In genomic region chr12:29415111-29415510, GRCh38 we compare ENCODE assay signal across 17 cellular contexts. TPM values are rescaled to one million over a fixed set of nuclear protein-coding genes. Genes with fewer than 3 reads are reported as not detected.
A peak's percentile ranks its signal among the peaks of the same experiment; 100 is the strongest.
DNase-seq lines count a peak whose midpoint lies in the region; ATAC-seq and TF ChIP-seq lines count a peak whose summit lies in the region.
"Had no signal": no experiment of that assay in that cellular context is flagged by ENCODE, and none has a peak within 500 bp of the region (broad histone marks: within the 10 kb centered on the region; RNA-seq: fewer than 3 reads in every experiment).

No MANE protein-coding gene starts in this region.

- 34 to 36% methylated on average over 4 of the region's 4 CpGs for WGBS in GM23248 (ENCODE audit: low coverage in 1 of 2, low lambda C conversion rate in 2 of 2, missing lambda C conversion rate in 2 of 2), 2 experiments

- H3K27ac Mint-ChIP-seq in neural progenitor cell = no peak overlapping the region
- H3K27ac Mint-ChIP-seq in activated naive CD4-positive, alpha-beta T cell treated with anti-CD3 and anti-CD28 coated beads for 36 hours = no peak overlapping the region
- H3K27ac Mint-ChIP-seq: CD14-positive monocyte; CD8-positive, alpha-beta T cell; H9 had no signal

- in situ Hi-C loops in GM23248 (cut with MboI) = no loop called here
- in situ Hi-C loops in astrocyte of the cerebellum (cut with HindIII; ENCODE audit: low sequenced_read_pairs) = no loop called here

- H4K20me1 ChIP-seq in GM23248 (ENCODE audit: insufficient read depth) (no peaks in the 10 kb centered on the region), neural progenitor cell (ENCODE audit: low read depth) (no peaks in the 10 kb centered on the region), Karpas-422 (ENCODE audit: insufficient read depth, low read depth, low read length) (no peaks in the 10 kb centered on the region)

- no peak overlapping the region for H3K9ac ChIP-seq in GM23248
- no peak overlapping the region for H3K9ac ChIP-seq in neural progenitor cell
- H3K9ac ChIP-seq in Karpas-422 (ENCODE audit: low read length) = no peak overlapping the region

- H3K4me3 ChIP-seq in GM23248 = no peak overlapping the region
- no peak overlapping the region for H3K4me3 ChIP-seq in astrocyte of the cerebellum (ENCODE audit: low read depth, low read length)
- H3K4me3 ChIP-seq in neural progenitor cell = no peak overlapping the region
- no peak overlapping the region for H3K4me3 ChIP-seq in Karpas-422 (ENCODE audit: low read length)

- intact Hi-C loops in activated naive CD4-positive, alpha-beta T cell treated with anti-CD3 and anti-CD28 coated beads for 36 hours (cut with micrococcal nuclease) = no loop called here

- H3K27me3 ChIP-seq in GM23248 (replicated peaks; ENCODE audit: insufficient read depth) (no peaks in the 10 kb centered on the region), neural progenitor cell (no peaks in the 10 kb centered on the region), Karpas-422 (ENCODE audit: low read length) (no peaks in the 10 kb centered on the region)

- peaks cover 8% of the 10 kb centered on the region for H3K9me3 Mint-ChIP-seq in neural progenitor cell
- no peaks in the 10 kb centered on the region for H3K9me3 Mint-ChIP-seq in activated naive CD4-positive, alpha-beta T cell treated with anti-CD3 and anti-CD28 coated beads for 36 hours
- H3K9me3 Mint-ChIP-seq: CD8-positive, alpha-beta T cell had no signal

- no peak overlapping the region for H3K4me3 Mint-ChIP-seq in neural progenitor cell
- no peak overlapping the region for H3K4me3 Mint-ChIP-seq in activated naive CD4-positive, alpha-beta T cell treated with anti-CD3 and anti-CD28 coated beads for 36 hours
- H3K4me3 Mint-ChIP-seq: CD8-positive, alpha-beta T cell; H9 had no signal

- H3K4me1 Mint-ChIP-seq in neural progenitor cell = no peaks in the 10 kb centered on the region
- no peaks in the 10 kb centered on the region for H3K4me1 Mint-ChIP-seq in activated naive CD4-positive, alpha-beta T cell treated with anti-CD3 and anti-CD28 coated beads for 36 hours (ENCODE audit: low read depth)
- H3K4me1 Mint-ChIP-seq: CD14-positive monocyte, H9 had no signal

- H2AFZ ChIP-seq in GM23248 = no peak overlapping the region
- H2AFZ ChIP-seq in neural progenitor cell (replicated peaks) = peak overlapping the region; percentile 20
- no peak overlapping the region for H2AFZ ChIP-seq in Karpas-422 (ENCODE audit: low read length)

- no peak for ATAC-seq in GM21786 (IDR thresholded peaks at IDR 0.05; ENCODE audit: unreplicated experiment)
- ATAC-seq: CD8-positive, alpha-beta T cell had no signal

- no peaks in the 10 kb centered on the region for H3K4me1 ChIP-seq in GM23248 (ENCODE audit: insufficient read depth)
- no peaks in the 10 kb centered on the region for H3K4me1 ChIP-seq in neural progenitor cell
- H3K4me1 ChIP-seq in Karpas-422 (ENCODE audit: low read length) = no peaks in the 10 kb centered on the region

- no peaks in the 10 kb centered on the region for H3K36me3 ChIP-seq in GM23248 (ENCODE audit: low read depth)
- no peaks in the 10 kb centered on the region for H3K36me3 ChIP-seq in neural progenitor cell
- no peaks in the 10 kb centered on the region for H3K36me3 ChIP-seq in Karpas-422 (ENCODE audit: insufficient read depth, low read length)

- peaks cover 4% of the 10 kb centered on the region for H3K27me3 Mint-ChIP-seq in neural progenitor cell (ENCODE audit: insufficient read depth, low read depth)
- peaks cover 15% of the 10 kb centered on the region for H3K27me3 Mint-ChIP-seq in activated naive CD4-positive, alpha-beta T cell treated with anti-CD3 and anti-CD28 coated beads for 36 hours (ENCODE audit: low read depth)

- DNase-seq in GM23248 (peak; percentile 5), astrocyte of the cerebellum (ENCODE audit: low read depth) (peak; percentile 2), fibroblast of gingiva (ENCODE audit: low read depth) (peak; percentile 58), neural progenitor cell (ENCODE audit: low spot score) (no peak), substantia nigra (lab: John Stamatoyannopoulos, UW) (no peak), Karpas-422 (no peak)
- no peak for DNase-seq in activated naive CD4-positive, alpha-beta T cell treated with anti-CD3 and anti-CD28 coated beads for 36 hours
- DNase-seq: CD8-positive, alpha-beta T cell; COR-L47; DMS153; DMS79 treated with DMSO at 0.1 percent for 48 hours; EL; GOT3; H9 had no signal

- H3F3A ChIP-seq in GM23248 (ENCODE audit: insufficient read depth) (no peaks in the 10 kb centered on the region), neural progenitor cell (ENCODE audit: low read depth) (no peaks in the 10 kb centered on the region)

- H3K36me3 Mint-ChIP-seq in neural progenitor cell = peaks cover 6% of the 10 kb centered on the region
- peaks cover 2% of the 10 kb centered on the region for H3K36me3 Mint-ChIP-seq in activated naive CD4-positive, alpha-beta T cell treated with anti-CD3 and anti-CD28 coated beads for 36 hours (ENCODE audit: low read depth)
- H3K36me3 Mint-ChIP-seq: CD14-positive monocyte; CD8-positive, alpha-beta T cell had no signal

- no peak overlapping the region for H3K27ac ChIP-seq in GM23248
- no peak overlapping the region for H3K27ac ChIP-seq in neural progenitor cell
- no peak overlapping the region for H3K27ac ChIP-seq in substantia nigra (ENCODE audit: low read depth, low read length, poor library complexity, severe bottlenecking)
- H3K27ac ChIP-seq in Karpas-422 (ENCODE audit: low read length) = no peak overlapping the region
- H3K27ac ChIP-seq: 22Rv1 had no signal

- TF ChIP-seq CTCF in astrocyte of the cerebellum (IDR thresholded peaks at IDR 0.05; ENCODE audit: low read depth, low read length, missing control alignments) = no peak
- TF ChIP-seq CTCF in neural progenitor cell (IDR thresholded peaks at IDR 0.05) = no peak

- no peak overlapping the region for H3K4me2 ChIP-seq in GM23248 (ENCODE audit: unreplicated experiment)
- H3K4me2 ChIP-seq in neural progenitor cell = no peak overlapping the region
- H3K4me2 ChIP-seq in Karpas-422 (ENCODE audit: low read depth, low read length, poor library complexity, severe bottlenecking) = no peak overlapping the region

- H3K79me2 ChIP-seq in GM23248 (ENCODE audit: insufficient read depth) (no peaks in the 10 kb centered on the region), neural progenitor cell (ENCODE audit: low read depth) (no peaks in the 10 kb centered on the region), Karpas-422 (ENCODE audit: low read length) (no peaks in the 10 kb centered on the region)

- H3K9me3 ChIP-seq in GM23248 (ENCODE audit: low read depth) = no peaks in the 10 kb centered on the region
- no peaks in the 10 kb centered on the region for H3K9me3 ChIP-seq in neural progenitor cell (ENCODE audit: low read depth)
- H3K9me3 ChIP-seq in Karpas-422 (ENCODE audit: low read length) = no peaks in the 10 kb centered on the region

- CTCF ChIA-PET in activated naive CD4-positive, alpha-beta T cell treated with anti-CD3 and anti-CD28 coated beads for 36 hours (lab: Charles Lee) = interaction anchor here (0.7 kb wide), 1 partner anchor 69 kb away, joined by 3 read pairs; no protein-coding TSS in a partner anchor

- no peaks in the 10 kb centered on the region for H3K9me2 ChIP-seq in GM23248 (ENCODE audit: insufficient read depth)
- no peaks in the 10 kb centered on the region for H3K9me2 ChIP-seq in Karpas-422 (replicated peaks; ENCODE audit: insufficient read depth, low read length)

RNA-seq across cellular contexts. Expression of gene ERGIC2, which starts 34.1 kb away (rescaled TPM):
- 171 and 265 TPM in 2 replicates for total RNA-seq in GM23248 (2014; rRNA removed; shearing (Covaris generic))
- polyA plus RNA-seq in GM23248 (2016; fragmentation: Nextera tagmentation; extraction: Ambion mirVana) = 171 and 179 TPM in 2 replicates
- total RNA-seq in neural progenitor cell (ENCODE audit: low replicate concordance) = 48.3 and 108 TPM in 2 replicates
- total RNA-seq in activated naive CD4-positive, alpha-beta T cell treated with anti-CD3 and anti-CD28 coated beads for 36 hours = 100 to 1,000 TPM; 112 to 116 TPM
- total RNA-seq in Karpas-422 (2014; rRNA removed; shearing (Covaris generic); ENCODE audit: low replicate concordance) = 43.9 and 99.3 TPM in 2 replicates

Comparison
In these comparisons a context has a peak if more than half of its experiments do, and no peak if none do; other contexts are left out.
1. DNase-seq: peak in GM23248 (single experiment), astrocyte of the cerebellum (single experiment) and fibroblast of gingiva (single experiment); none in neural progenitor cell (single experiment), activated naive CD4-positive, alpha-beta T cell treated with anti-CD3 and anti-CD28 coated beads for 36 hours (single experiment), substantia nigra (0 of 49) and Karpas-422 (single experiment).